Comparison of ENCODE assay signal across 1 cellular context in the genomic region with DNA sequence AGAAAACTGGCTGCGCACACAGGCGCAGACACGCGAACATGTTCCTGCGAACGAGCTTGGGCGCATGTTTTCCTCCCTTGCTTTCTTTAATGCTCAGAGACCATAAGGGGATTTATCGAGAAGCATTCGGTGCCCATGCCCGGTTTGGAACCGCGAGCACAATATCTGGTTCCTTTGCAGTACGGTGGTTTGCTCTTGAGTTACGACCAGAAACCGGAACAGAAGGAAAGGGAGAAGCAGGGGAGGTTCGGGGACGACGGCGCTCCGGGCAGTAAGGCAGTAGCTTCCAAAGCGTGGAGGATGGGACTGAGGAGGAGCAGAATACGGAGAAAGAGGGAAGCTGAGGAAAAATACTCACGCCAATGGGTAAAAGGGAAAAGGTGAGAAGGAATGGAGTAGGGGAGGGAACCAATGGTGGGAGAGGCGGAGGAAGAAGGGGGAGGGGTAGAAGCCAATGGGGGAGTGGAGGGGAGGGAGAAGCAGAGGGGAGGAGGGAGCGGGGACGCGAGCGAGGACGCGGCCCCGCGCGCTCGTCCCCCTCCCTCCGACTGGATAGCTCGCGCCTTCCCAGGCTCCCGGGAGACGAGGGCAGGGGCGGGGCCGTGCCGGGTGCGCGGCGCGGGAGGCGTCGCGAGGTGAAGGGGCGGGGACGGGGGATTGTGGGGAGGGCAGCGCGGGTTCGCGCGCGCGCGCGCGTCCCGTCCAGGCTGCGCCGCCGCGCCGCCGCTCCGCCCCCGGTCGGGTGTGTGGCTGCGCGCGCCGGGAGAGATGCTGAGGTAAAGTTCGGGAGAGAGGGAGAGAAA.
TF ChIP-seq lines count a peak whose summit lies in the region.

No MANE protein-coding gene starts in this region.

TF ChIP-seq in HepG2, 621 proteins besides CTCF, POLR2A, EP300 and RAD21 (continued from another document and continues in another):
- TF ChIP-seq, protein P1, sequence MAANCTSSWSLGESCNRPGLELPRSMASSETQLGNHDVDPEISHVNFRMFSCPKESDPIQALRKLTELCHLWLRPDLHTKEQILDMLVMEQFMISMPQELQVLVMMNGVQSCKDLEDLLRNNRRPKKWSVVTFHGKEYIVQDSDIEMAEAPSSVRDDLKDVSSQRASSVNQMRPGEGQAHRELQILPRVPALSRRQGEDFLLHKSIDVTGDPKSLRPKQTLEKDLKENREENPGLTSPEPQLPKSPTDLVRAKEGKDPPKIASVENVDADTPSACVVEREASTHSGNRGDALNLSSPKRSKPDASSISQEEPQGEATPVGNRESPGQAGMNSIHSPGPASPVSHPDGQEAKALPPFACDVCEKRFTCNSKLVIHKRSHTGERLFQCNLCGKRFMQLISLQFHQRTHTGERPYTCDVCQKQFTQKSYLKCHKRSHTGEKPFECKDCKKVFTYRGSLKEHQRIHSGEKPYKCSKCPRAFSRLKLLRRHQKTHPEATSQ (CRISPR knock-in tag; IDR thresholded peaks at IDR 0.05; ENCODE audit: borderline replicate concordance) = peak; percentile 17; the same call in 1 of the 2 replicates
- TF ChIP-seq, protein P2, sequence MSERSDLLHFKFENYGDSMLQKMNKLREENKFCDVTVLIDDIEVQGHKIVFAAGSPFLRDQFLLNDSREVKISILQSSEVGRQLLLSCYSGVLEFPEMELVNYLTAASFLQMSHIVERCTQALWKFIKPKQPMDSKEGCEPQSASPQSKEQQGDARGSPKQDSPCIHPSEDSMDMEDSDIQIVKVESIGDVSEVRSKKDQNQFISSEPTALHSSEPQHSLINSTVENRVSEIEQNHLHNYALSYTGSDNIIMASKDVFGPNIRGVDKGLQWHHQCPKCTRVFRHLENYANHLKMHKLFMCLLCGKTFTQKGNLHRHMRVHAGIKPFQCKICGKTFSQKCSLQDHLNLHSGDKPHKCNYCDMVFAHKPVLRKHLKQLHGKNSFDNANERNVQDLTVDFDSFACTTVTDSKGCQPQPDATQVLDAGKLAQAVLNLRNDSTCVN (CRISPR knock-in tag; IDR thresholded peaks at IDR 0.05; ENCODE audit: borderline replicate concordance) = peak; percentile 58
- TF ChIP-seq HNRNPLL (IDR thresholded peaks at IDR 0.05; ENCODE audit: low read depth, low read length, poor library complexity, severe bottlenecking) (peak; percentile 89), IKZF4 (CRISPR knock-in tag; IDR thresholded peaks at IDR 0.05; ENCODE audit: borderline replicate concordance, low read depth, not compliant biosample characterization) (peak; percentile 22), KLF13 (CRISPR knock-in tag; IDR thresholded peaks at IDR 0.05) (no peak), ASH2L (IDR thresholded peaks at IDR 0.05; ENCODE audit: insufficient read length, low read depth, low read length) (peak; percentile 100), MXD4 (CRISPR knock-in tag; IDR thresholded peaks at IDR 0.05) (no peak; the same call in 1 of the 2 replicates), AHR (CRISPR knock-in tag; IDR thresholded peaks at IDR 0.05) (no peak), ZNF382 (CRISPR knock-in tag; IDR thresholded peaks at IDR 0.05; ENCODE audit: borderline replicate concordance) (no peak), FOXC1 (CRISPR knock-in tag; IDR thresholded peaks at IDR 0.05; ENCODE audit: borderline replicate concordance) (peak; percentile 97), TBL1XR1 (IDR thresholded peaks at IDR 0.05; ENCODE audit: borderline replicate concordance, low read length, partially characterized antibody) (peak; percentile 63), ZNF34 (CRISPR knock-in tag; IDR thresholded peaks at IDR 0.05; ENCODE audit: borderline replicate concordance) (no peak; the same call in 1 of the 2 replicates), SIX4 (CRISPR knock-in tag; IDR thresholded peaks at IDR 0.05) (no peak), ZNF605 (CRISPR knock-in tag; IDR thresholded peaks at IDR 0.05) (peak; percentile 65; the same call in 1 of the 2 replicates), GATA4 (IDR thresholded peaks at IDR 0.05; ENCODE audit: borderline replicate concordance, low read depth) (no peak; the same call in 1 of the 2 replicates), DPF2 (CRISPR knock-in tag; IDR thresholded peaks at IDR 0.05; ENCODE audit: borderline replicate concordance, low read depth) (peak; percentile 19), SSRP1 (CRISPR knock-in tag; IDR thresholded peaks at IDR 0.05) (peak; percentile 92), ONECUT2 (CRISPR knock-in tag; IDR thresholded peaks at IDR 0.05) (no peak), RFX5 (IDR thresholded peaks at IDR 0.05; ENCODE audit: low read depth, low read length) (no peak; the same call in 1 of the 2 replicates), KMT2A (CRISPR knock-in tag; IDR thresholded peaks at IDR 0.05) (no peak; the same call in 1 of the 2 replicates), ZNF317 (CRISPR knock-in tag; IDR thresholded peaks at IDR 0.05) (peak; percentile 31; the same call in 1 of the 2 replicates), FOXM1 (CRISPR knock-in tag; IDR thresholded peaks at IDR 0.05) (no peak), HNRNPL (IDR thresholded peaks at IDR 0.05; ENCODE audit: low read depth, low read length) (0 out of 2 replicates have a peak, but pooled peaks have one; percentile 53), ZNF607 (CRISPR knock-in tag; IDR thresholded peaks at IDR 0.05; ENCODE audit: borderline replicate concordance) (peak; percentile 47), SP2 (CRISPR knock-in tag; IDR thresholded peaks at IDR 0.05) (no peak; the same call in 1 of the 2 replicates), ZNF749 (CRISPR knock-in tag; IDR thresholded peaks at IDR 0.05; ENCODE audit: borderline replicate concordance) (peak; percentile 51; the same call in 1 of the 2 replicates), SP5 (CRISPR knock-in tag; IDR thresholded peaks at IDR 0.05; ENCODE audit: borderline replicate concordance, low read depth) (peak; percentile 91), ZSCAN30 (CRISPR knock-in tag; IDR thresholded peaks at IDR 0.05) (no peak)
- TF ChIP-seq, protein P3, sequence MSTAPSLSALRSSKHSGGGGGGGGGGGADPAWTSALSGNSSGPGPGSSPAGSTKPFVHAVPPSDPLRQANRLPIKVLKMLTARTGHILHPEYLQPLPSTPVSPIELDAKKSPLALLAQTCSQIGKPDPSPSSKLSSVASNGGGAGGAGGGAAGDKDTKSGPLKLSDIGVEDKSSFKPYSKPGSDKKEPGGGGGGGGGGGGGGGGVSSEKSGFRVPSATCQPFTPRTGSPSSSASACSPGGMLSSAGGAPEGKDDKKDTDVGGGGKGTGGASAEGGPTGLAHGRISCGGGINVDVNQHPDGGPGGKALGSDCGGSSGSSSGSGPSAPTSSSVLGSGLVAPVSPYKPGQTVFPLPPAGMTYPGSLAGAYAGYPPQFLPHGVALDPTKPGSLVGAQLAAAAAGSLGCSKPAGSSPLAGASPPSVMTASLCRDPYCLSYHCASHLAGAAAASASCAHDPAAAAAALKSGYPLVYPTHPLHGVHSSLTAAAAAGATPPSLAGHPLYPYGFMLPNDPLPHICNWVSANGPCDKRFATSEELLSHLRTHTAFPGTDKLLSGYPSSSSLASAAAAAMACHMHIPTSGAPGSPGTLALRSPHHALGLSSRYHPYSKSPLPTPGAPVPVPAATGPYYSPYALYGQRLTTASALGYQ (CRISPR knock-in tag; IDR thresholded peaks at IDR 0.05) = peak; percentile 26; the same call in 1 of the 2 replicates
- TF ChIP-seq, protein P4, sequence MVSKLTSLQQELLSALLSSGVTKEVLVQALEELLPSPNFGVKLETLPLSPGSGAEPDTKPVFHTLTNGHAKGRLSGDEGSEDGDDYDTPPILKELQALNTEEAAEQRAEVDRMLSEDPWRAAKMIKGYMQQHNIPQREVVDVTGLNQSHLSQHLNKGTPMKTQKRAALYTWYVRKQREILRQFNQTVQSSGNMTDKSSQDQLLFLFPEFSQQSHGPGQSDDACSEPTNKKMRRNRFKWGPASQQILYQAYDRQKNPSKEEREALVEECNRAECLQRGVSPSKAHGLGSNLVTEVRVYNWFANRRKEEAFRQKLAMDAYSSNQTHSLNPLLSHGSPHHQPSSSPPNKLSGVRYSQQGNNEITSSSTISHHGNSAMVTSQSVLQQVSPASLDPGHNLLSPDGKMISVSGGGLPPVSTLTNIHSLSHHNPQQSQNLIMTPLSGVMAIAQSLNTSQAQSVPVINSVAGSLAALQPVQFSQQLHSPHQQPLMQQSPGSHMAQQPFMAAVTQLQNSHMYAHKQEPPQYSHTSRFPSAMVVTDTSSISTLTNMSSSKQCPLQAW (CRISPR knock-in tag; IDR thresholded peaks at IDR 0.05) = peak; percentile 67
- TF ChIP-seq, protein P5, sequence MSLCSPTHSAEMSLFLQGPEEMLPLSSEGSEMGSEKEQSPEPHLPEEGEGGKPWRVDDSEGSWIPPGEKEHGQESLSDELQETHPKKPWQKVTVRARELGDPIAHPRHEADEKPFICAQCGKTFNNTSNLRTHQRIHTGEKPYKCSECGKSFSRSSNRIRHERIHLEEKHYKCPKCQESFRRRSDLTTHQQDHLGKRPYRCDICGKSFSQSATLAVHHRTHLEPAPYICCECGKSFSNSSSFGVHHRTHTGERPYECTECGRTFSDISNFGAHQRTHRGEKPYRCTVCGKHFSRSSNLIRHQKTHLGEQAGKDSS (CRISPR knock-in tag; IDR thresholded peaks at IDR 0.05; ENCODE audit: borderline replicate concordance, low read depth) = peak; percentile 90
- TF ChIP-seq, protein P6, sequence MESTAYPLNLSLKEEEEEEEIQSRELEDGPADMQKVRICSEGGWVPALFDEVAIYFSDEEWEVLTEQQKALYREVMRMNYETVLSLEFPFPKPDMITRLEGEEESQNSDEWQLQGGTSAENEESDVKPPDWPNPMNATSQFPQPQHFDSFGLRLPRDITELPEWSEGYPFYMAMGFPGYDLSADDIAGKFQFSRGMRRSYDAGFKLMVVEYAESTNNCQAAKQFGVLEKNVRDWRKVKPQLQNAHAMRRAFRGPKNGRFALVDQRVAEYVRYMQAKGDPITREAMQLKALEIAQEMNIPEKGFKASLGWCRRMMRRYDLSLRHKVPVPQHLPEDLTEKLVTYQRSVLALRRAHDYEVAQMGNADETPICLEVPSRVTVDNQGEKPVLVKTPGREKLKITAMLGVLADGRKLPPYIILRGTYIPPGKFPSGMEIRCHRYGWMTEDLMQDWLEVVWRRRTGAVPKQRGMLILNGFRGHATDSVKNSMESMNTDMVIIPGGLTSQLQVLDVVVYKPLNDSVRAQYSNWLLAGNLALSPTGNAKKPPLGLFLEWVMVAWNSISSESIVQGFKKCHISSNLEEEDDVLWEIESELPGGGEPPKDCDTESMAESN (CRISPR knock-in tag; conservative IDR thresholded peaks at IDR 0.05) = no peak; the same call in none of the 2 replicates
- TF ChIP-seq, protein P7, sequence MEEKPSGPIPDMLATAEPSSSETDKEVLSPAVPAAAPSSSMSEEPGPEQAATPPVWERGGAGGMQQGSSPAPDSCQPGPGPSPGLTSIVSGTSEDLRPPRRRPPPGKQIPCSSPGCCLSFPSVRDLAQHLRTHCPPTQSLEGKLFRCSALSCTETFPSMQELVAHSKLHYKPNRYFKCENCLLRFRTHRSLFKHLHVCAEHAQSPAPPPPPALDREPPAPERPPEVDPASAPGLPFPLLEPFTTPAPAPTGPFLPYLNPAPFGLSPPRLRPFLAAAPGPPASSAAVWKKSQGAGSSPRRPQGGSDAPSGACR (CRISPR knock-in tag; IDR thresholded peaks at IDR 0.05) = peak; percentile 91
- TF ChIP-seq, protein P8, sequence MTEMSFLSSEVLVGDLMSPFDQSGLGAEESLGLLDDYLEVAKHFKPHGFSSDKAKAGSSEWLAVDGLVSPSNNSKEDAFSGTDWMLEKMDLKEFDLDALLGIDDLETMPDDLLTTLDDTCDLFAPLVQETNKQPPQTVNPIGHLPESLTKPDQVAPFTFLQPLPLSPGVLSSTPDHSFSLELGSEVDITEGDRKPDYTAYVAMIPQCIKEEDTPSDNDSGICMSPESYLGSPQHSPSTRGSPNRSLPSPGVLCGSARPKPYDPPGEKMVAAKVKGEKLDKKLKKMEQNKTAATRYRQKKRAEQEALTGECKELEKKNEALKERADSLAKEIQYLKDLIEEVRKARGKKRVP (CRISPR knock-in tag; IDR thresholded peaks at IDR 0.05) = peak in 1 of 2 experiments; percentile 81; a peak in 2 of 4 replicates
- TF ChIP-seq, protein P9, sequence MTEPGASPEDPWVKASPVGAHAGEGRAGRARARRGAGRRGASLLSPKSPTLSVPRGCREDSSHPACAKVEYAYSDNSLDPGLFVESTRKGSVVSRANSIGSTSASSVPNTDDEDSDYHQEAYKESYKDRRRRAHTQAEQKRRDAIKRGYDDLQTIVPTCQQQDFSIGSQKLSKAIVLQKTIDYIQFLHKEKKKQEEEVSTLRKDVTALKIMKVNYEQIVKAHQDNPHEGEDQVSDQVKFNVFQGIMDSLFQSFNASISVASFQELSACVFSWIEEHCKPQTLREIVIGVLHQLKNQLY (CRISPR knock-in tag; IDR thresholded peaks at IDR 0.05) = peak; percentile 9; the same call in 1 of the 2 replicates
- TF ChIP-seq, protein P10, sequence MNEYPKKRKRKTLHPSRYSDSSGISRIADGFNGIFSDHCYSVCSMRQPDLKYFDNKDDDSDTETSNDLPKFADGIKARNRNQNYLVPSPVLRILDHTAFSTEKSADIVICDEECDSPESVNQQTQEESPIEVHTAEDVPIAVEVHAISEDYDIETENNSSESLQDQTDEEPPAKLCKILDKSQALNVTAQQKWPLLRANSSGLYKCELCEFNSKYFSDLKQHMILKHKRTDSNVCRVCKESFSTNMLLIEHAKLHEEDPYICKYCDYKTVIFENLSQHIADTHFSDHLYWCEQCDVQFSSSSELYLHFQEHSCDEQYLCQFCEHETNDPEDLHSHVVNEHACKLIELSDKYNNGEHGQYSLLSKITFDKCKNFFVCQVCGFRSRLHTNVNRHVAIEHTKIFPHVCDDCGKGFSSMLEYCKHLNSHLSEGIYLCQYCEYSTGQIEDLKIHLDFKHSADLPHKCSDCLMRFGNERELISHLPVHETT (CRISPR knock-in tag; conservative IDR thresholded peaks at IDR 0.05) = no peak
- TF ChIP-seq, protein P11, sequence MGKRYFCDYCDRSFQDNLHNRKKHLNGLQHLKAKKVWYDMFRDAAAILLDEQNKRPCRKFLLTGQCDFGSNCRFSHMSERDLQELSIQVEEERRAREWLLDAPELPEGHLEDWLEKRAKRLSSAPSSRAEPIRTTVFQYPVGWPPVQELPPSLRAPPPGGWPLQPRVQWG (CRISPR knock-in tag; IDR thresholded peaks at IDR 0.05; ENCODE audit: borderline replicate concordance, low read depth) = no peak
